1 cellular context compared by ENCODE assay signal in the genomic region with DNA sequence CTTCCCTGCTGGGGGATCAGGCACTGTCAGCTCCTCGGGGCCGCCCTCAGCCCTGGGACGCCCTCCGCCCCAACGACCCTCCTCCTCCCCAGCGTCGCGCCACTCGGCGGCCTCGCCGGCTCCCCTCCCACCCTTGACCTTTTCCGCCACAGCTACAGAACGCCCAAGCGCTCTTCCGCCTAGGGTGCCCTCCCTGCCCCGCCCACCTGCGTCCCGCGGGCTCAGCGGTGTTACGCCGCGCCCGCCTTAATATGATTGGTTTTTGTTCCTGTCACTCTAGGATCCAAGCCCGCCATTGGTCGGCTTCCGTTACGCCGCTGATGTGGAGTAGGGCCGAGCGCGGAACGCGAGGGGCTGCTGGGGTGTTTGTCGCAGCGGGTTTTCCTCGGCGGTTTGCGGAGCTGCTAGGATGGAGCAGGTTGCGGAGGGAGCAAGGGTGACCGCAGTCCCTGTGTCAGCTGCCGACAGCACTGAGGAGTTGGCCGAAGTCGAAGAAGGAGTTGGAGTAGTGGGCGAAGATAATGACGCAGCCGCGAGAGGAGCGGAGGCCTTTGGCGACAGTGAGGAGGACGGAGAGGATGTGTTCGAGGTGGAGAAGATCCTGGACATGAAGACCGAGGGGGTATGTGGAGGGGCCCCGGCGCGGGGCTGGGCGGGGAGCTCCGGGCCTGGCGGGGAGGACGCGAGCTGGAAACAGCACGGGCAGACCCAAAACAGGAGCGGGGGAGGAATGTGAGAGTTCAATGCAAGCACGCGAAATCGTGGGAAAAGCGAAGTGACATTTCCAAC.
TF ChIP-seq lines count a peak whose summit lies in the region.

A gene with protein sequence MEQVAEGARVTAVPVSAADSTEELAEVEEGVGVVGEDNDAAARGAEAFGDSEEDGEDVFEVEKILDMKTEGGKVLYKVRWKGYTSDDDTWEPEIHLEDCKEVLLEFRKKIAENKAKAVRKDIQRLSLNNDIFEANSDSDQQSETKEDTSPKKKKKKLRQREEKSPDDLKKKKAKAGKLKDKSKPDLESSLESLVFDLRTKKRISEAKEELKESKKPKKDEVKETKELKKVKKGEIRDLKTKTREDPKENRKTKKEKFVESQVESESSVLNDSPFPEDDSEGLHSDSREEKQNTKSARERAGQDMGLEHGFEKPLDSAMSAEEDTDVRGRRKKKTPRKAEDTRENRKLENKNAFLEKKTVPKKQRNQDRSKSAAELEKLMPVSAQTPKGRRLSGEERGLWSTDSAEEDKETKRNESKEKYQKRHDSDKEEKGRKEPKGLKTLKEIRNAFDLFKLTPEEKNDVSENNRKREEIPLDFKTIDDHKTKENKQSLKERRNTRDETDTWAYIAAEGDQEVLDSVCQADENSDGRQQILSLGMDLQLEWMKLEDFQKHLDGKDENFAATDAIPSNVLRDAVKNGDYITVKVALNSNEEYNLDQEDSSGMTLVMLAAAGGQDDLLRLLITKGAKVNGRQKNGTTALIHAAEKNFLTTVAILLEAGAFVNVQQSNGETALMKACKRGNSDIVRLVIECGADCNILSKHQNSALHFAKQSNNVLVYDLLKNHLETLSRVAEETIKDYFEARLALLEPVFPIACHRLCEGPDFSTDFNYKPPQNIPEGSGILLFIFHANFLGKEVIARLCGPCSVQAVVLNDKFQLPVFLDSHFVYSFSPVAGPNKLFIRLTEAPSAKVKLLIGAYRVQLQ (plus strand): TSS at position 320 of the 789 bp plus-strand sequence. CDS start 90 bp downstream, at position 410.

TF ChIP-seq in SK-N-SH, 30 proteins besides CTCF, POLR2A, EP300 and RAD21 (continued from another document):
- no peak for TF ChIP-seq MEF2A (IDR thresholded peaks at IDR 0.05; ENCODE audit: borderline replicate concordance, low read depth)
- peak; percentile 68 for TF ChIP-seq POLR2AphosphoS5 (IDR thresholded peaks at IDR 0.05; ENCODE audit: low read depth, low read length)
- no peak for TF ChIP-seq SIN3A (IDR thresholded peaks at IDR 0.05; ENCODE audit: borderline replicate concordance, low read depth, low read length)
- TF ChIP-seq, protein P1, sequence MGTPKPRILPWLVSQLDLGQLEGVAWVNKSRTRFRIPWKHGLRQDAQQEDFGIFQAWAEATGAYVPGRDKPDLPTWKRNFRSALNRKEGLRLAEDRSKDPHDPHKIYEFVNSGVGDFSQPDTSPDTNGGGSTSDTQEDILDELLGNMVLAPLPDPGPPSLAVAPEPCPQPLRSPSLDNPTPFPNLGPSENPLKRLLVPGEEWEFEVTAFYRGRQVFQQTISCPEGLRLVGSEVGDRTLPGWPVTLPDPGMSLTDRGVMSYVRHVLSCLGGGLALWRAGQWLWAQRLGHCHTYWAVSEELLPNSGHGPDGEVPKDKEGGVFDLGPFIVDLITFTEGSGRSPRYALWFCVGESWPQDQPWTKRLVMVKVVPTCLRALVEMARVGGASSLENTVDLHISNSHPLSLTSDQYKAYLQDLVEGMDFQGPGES (IDR thresholded peaks at IDR 0.05; ENCODE audit: low read depth, low read length) = peak; percentile 82
- TF ChIP-seq RFX5 (IDR thresholded peaks at IDR 0.05; ENCODE audit: low read length) = no peak; the same call in 1 of the 2 replicates
- no peak for TF ChIP-seq TCF12 (IDR thresholded peaks at IDR 0.05)
- TF ChIP-seq GATA2 (CRISPR knock-in tag; IDR thresholded peaks at IDR 0.05) = no peak
- no peak for TF ChIP-seq YY1 (IDR thresholded peaks at IDR 0.05; ENCODE audit: low read depth)
- TF ChIP-seq SMC3 (IDR thresholded peaks at IDR 0.05; ENCODE audit: low read depth, low read length) = no peak
- peak; percentile 73; the same call in 1 of the 2 replicates for TF ChIP-seq MXI1 (IDR thresholded peaks at IDR 0.05; ENCODE audit: low read depth, low read length)
- TF ChIP-seq, protein P2, sequence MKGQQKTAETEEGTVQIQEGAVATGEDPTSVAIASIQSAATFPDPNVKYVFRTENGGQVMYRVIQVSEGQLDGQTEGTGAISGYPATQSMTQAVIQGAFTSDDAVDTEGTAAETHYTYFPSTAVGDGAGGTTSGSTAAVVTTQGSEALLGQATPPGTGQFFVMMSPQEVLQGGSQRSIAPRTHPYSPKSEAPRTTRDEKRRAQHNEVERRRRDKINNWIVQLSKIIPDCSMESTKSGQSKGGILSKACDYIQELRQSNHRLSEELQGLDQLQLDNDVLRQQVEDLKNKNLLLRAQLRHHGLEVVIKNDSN (IDR thresholded peaks at IDR 0.05; ENCODE audit: borderline replicate concordance, low read depth) = no peak
- TF ChIP-seq NFIC (IDR thresholded peaks at IDR 0.05; ENCODE audit: borderline replicate concordance) = no peak
- TF ChIP-seq, protein P3, sequence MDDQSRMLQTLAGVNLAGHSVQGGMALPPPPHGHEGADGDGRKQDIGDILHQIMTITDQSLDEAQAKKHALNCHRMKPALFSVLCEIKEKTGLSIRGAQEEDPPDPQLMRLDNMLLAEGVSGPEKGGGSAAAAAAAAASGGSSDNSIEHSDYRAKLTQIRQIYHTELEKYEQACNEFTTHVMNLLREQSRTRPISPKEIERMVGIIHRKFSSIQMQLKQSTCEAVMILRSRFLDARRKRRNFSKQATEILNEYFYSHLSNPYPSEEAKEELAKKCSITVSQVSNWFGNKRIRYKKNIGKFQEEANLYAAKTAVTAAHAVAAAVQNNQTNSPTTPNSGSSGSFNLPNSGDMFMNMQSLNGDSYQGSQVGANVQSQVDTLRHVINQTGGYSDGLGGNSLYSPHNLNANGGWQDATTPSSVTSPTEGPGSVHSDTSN (IDR thresholded peaks at IDR 0.05) = peak; percentile 100
